24 cellular contexts compared by ENCODE assay signal in the genomic region with DNA sequence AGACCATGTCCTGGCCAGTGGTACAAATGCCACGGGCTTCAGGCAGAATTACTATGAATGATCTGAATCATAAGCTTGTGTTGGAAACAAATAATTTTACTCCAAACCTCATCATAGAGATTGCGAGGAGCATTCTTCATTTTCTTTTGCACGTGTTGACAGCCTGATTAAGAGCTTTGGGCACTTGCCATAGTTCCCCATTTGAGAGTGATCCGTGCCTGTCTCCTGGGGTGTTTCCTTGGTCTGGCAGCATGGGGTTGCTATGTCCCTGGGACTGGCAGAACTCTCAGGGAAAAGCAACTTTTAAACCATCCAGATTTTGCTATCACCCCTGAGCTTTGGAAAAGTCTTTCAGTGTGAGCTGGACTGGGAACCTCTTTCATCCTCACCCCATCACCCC. TPM values are rescaled to one million over a fixed set of nuclear protein-coding genes. Genes with fewer than 3 reads are reported as not detected.
"Had no signal": no experiment of that assay in that cellular context is flagged by ENCODE, and none has a peak within 500 bp of the region (broad histone marks: within the 10 kb centered on the region; RNA-seq: fewer than 3 reads in every experiment).

No MANE protein-coding gene starts in this region.

- H3K79me2 ChIP-seq: hepatocyte had no signal

- H3K27ac ChIP-seq: coronary artery, dorsolateral prefrontal cortex, esophagus muscularis mucosa, gastroesophageal sphincter, heart left ventricle, hepatocyte, left lung, lower lobe of right lung had no signal

- ATAC-seq: gastroesophageal sphincter, left lung, lower lobe of right lung, mucosa of descending colon had no signal

- FAIRE-seq: colon, endothelial cell of umbilical vein, keratinocyte had no signal

- H3K9me3 ChIP-seq: esophagus muscularis mucosa, gastroesophageal sphincter, heart left ventricle, left lung, lower lobe of right lung, mucosa of descending colon had no signal

- H3K4me3 ChIP-seq: coronary artery, dorsolateral prefrontal cortex, esophagus muscularis mucosa, gastroesophageal sphincter, heart left ventricle, hepatocyte, left lung, lower lobe of right lung, mucosa of descending colon had no signal

- H3K4me1 ChIP-seq: esophagus muscularis mucosa, gastroesophageal sphincter, left lung, lower lobe of right lung had no signal

- H3K27me3 ChIP-seq: hepatocyte had no signal

- H3K4me2 ChIP-seq: hepatocyte had no signal

- H2AFZ ChIP-seq: hepatocyte had no signal

- H3K36me3 ChIP-seq: esophagus muscularis mucosa, gastroesophageal sphincter, heart left ventricle, left lung, lower lobe of right lung had no signal

- DNase-seq: dermis blood vessel endothelial cell; dorsolateral prefrontal cortex; effector CD4-positive, alpha-beta T cell; effector memory CD4-positive, alpha-beta T cell; foreskin fibroblast; foreskin melanocyte; heart left ventricle; hypothalamus; immature natural killer cell; left cardiac atrium; left lung; lower lobe of right lung; mesenchymal stem cell; mucosa of descending colon; naive B cell had no signal

RNA-seq across cellular contexts. Expression of a gene that starts 54.3 kb away (rescaled TPM):
- total RNA-seq: endothelial cell of umbilical vein, heart left ventricle, left cardiac atrium, lung microvascular endothelial cell, mesenteric fat pad had no signal
- polyA plus RNA-seq: endothelial cell of umbilical vein, heart left ventricle, immature natural killer cell, keratinocyte had no signal
